ENCODE assay signal across 21 cellular contexts in genomic region chr14:87725318-87725717, GRCh38.
"Had no signal": no experiment of that assay in that cellular context is flagged by ENCODE, and none has a peak within 500 bp of the region (broad histone marks: within the 10 kb centered on the region; RNA-seq: fewer than 3 reads in every experiment).

No MANE protein-coding gene starts in this region.

- DNase-seq: dermis blood vessel endothelial cell; dorsolateral prefrontal cortex; effector CD4-positive, alpha-beta T cell; effector memory CD4-positive, alpha-beta T cell; esophagus squamous epithelium; foreskin fibroblast; foreskin melanocyte; gastrocnemius medialis; glutamatergic neuron; head of caudate nucleus; heart right ventricle; hippocampal formation; left cardiac atrium; left lung; left ventricle myocardium superior; lower lobe of right lung; mesenchymal stem cell; mucosa of descending colon; naive B cell had no signal

- H3K36me3 ChIP-seq: esophagus squamous epithelium, gastrocnemius medialis, heart right ventricle, left lung, lower lobe of right lung had no signal

- H3K4me3 ChIP-seq: coronary artery, dorsolateral prefrontal cortex, esophagus squamous epithelium, gastrocnemius medialis, heart right ventricle, left lung, lower lobe of right lung, mucosa of descending colon had no signal

- H3K27me3 ChIP-seq: esophagus squamous epithelium, gastrocnemius medialis, heart right ventricle, left lung had no signal

- ATAC-seq: esophagus mucosa, gastrocnemius medialis, heart right ventricle, left cardiac atrium, left lung, left ventricle myocardium superior, lower lobe of right lung, mucosa of descending colon had no signal

- H3K9me3 ChIP-seq: esophagus squamous epithelium, gastrocnemius medialis, heart right ventricle, left lung, lower lobe of right lung, mucosa of descending colon had no signal

- H3K4me1 ChIP-seq: esophagus squamous epithelium, gastrocnemius medialis, heart right ventricle, left lung, lower lobe of right lung had no signal

- H3K27ac ChIP-seq: coronary artery, dorsolateral prefrontal cortex, esophagus squamous epithelium, gastrocnemius medialis, heart right ventricle, left lung, lower lobe of right lung had no signal
